In genomic region chr5:14143843-14144585, GRCh38 we compare ENCODE assay signal across 8 cellular contexts. TPM values are rescaled to one million over a fixed set of nuclear protein-coding genes. Genes with fewer than 3 reads are reported as not detected.
DNase-seq lines count a peak whose midpoint lies in the region; ATAC-seq and TF ChIP-seq lines count a peak whose summit lies in the region.

No MANE protein-coding gene starts in this region.

- no peaks in the 10 kb centered on the region for H3K9me2 ChIP-seq in PC-3 (replicated peaks; ENCODE audit: low read length)

- H3K4me1 ChIP-seq in PC-3 (ENCODE audit: insufficient read depth, low read length) (peaks cover 38% of the 10 kb centered on the region), iPS-18a (ENCODE audit: control insufficient read depth, low read depth, low read length) (peaks cover 31% of the 10 kb centered on the region), skeletal muscle satellite cell (ENCODE audit: control insufficient read depth, insufficient read depth, low read length) (peaks cover 45% of the 10 kb centered on the region)

- peaks cover 38% of the 10 kb centered on the region for H4K20me1 ChIP-seq in PC-3 (ENCODE audit: low read length)

- no peak for TF ChIP-seq CTCF in PC-3 (conservative IDR thresholded peaks at IDR 0.05; ENCODE audit: low read depth, low read length)

- intact Hi-C loops in PC-3 (cut with micrococcal nuclease), result loop anchor here (1.0 to 2.0 kb wide), 6 partner anchors 35 to 157 kb away; no protein-coding TSS in a partner anchor

- CTCF ChIA-PET in PC-3 (lab: Charles Lee), result interaction anchor here (1.4 to 1.5 kb wide), 2 partner anchors 13 to 126 kb away, joined by 4 to 7 read pairs (median 4); no protein-coding TSS in a partner anchor

- peaks cover 6% of the 10 kb centered on the region; the same call in 1 of the 2 replicates for H3K36me3 ChIP-seq in PC-3 (ENCODE audit: low read depth, low read length)
- H3K36me3 ChIP-seq in iPS-18a (ENCODE audit: control insufficient read depth, low read depth, low read length), result no peaks in the 10 kb centered on the region
- H3K36me3 ChIP-seq in skeletal muscle satellite cell (ENCODE audit: insufficient read depth, low read length), result peaks cover 10% of the 10 kb centered on the region

- H3K9ac ChIP-seq in PC-3 (ENCODE audit: low read length) (peak overlapping the region; percentile 98), iPS-18a (ENCODE audit: low read length) (peak overlapping the region; percentile 82), skeletal muscle satellite cell (ENCODE audit: low read depth, low read length) (peak overlapping the region; percentile 99)

- DNase-seq in NCI-H1092 treated with DMSO at 0.1 percent for 48 hours (lab: John Stamatoyannopoulos, UW) (peak; percentile 37), NCI-H1092 (lab: John Stamatoyannopoulos, UW) (no peak), PC-3 (peak; percentile 23), kidney glomerular epithelial cell (lab: John Stamatoyannopoulos, UW) (no peak)

- H3K79me2 ChIP-seq in PC-3 (ENCODE audit: low read length), result peaks cover 64% of the 10 kb centered on the region

- no peaks in the 10 kb centered on the region for H3K9me3 ChIP-seq in PC-3 (ENCODE audit: low read length)
- H3K9me3 ChIP-seq in iPS-18a (ENCODE audit: control insufficient read depth, low read depth, low read length), result no peaks in the 10 kb centered on the region
- H3K9me3 ChIP-seq in skeletal muscle satellite cell (replicated peaks; ENCODE audit: low read length), result no peaks in the 10 kb centered on the region

- H3K27ac ChIP-seq in PC-3 (ENCODE audit: low read length) (peak overlapping the region; percentile 89), angular gyrus (ENCODE audit: low read depth, low read length) (peak overlapping the region; percentile 62), iPS-18a (ENCODE audit: low read length) (no peak overlapping the region)

- H3K4me2 ChIP-seq in PC-3 (ENCODE audit: low read length) (peak overlapping the region; percentile 93), skeletal muscle satellite cell (ENCODE audit: low read length) (peak overlapping the region; percentile 94)

- POLR2A ChIA-PET in PC-3 (lab: Charles Lee; ENCODE audit: unreplicated experiment), result interaction anchor here (0.6 to 0.7 kb wide), 2 partner anchors 39 to 106 kb away, joined by 3 to 4 read pairs; no protein-coding TSS in a partner anchor

- H2AFZ ChIP-seq in PC-3 (ENCODE audit: low read length), result no peak overlapping the region

- peak; percentile 13 for ATAC-seq in HG02852 (IDR thresholded peaks at IDR 0.05; ENCODE audit: unreplicated experiment)
- peak; percentile 0; the same call in 1 of the 2 replicates for ATAC-seq in PC-3

- no TSS peak for BruUV-seq in PC-3 (replicated peaks; lab: Mats Ljungman, UMichigan)

- no peaks in the 10 kb centered on the region for H3F3A ChIP-seq in PC-3 (ENCODE audit: low read length, unreplicated experiment)

- H3K27me3 ChIP-seq in PC-3 (ENCODE audit: low read length) (no peaks in the 10 kb centered on the region), iPS-18a (ENCODE audit: control insufficient read depth, insufficient read depth, low read length) (peaks cover 22% of the 10 kb centered on the region), skeletal muscle satellite cell (ENCODE audit: control insufficient read depth, insufficient read depth, low read length) (no peaks in the 10 kb centered on the region)

- H3K4me3 ChIP-seq in PC-3 (ENCODE audit: low read length), result peak overlapping the region; percentile 98
- peak overlapping the region; percentile 91 for H3K4me3 ChIP-seq in iPS-18a (ENCODE audit: low read length)
- H3K4me3 ChIP-seq in skeletal muscle satellite cell (ENCODE audit: low read length), result peak overlapping the region; percentile 91

RNA-seq across cellular contexts. Expression of gene TRIO, which starts 0.9 kb away (rescaled TPM):
- 211 and 271 TPM in 2 replicates for total RNA-seq in PC-3 (2014; rRNA removed)
- 692 and 744 TPM in 2 replicates for total RNA-seq in skeletal muscle satellite cell (2012; rRNA removed)

Comparison
In these comparisons a context has a peak if more than half of its experiments do, and no peak if none do; other contexts are left out.
1. DNase-seq: peak in NCI-H1092 treated with DMSO at 0.1 percent for 48 hours (single experiment) and PC-3 (single experiment); none in NCI-H1092 (single experiment) and kidney glomerular epithelial cell (single experiment).
2. Peak in every context shown above with its lines, with median percentiles within 50 percentile points of each other: H3K4me3 ChIP-seq and H3K9ac ChIP-seq.